11 cellular contexts compared by ENCODE assay signal in the genomic region with DNA sequence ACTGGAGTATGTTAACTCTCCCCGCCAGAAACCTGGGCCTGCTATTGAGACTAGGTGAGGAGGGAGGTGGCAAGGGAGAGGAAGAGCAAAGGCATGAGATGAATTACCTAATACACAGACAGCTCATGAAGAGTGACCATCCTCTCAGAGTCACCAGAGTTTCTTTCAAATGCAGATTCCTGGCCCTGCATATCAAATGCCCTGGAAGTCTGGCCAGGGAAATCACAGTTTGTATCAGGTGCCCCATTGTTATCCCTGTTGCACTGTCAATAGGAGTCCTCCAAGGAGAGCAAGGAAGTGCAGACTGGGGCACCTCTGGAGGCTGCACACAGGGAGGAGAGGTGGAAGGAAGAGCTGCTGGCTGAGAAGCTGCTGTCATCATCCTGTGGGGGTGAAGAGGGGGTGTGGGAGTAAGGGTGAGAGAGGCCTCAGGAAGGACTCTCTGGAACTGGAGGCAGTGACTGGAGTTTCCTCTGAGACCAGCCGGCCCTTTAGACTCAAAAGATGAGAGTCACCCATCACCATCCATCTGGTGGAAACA.
DNase-seq lines count a peak whose midpoint lies in the region; TF ChIP-seq lines count a peak whose summit lies in the region.
"Had no signal": no experiment of that assay in that cellular context is flagged by ENCODE, and none has a peak within 500 bp of the region (broad histone marks: within the 10 kb centered on the region; RNA-seq: fewer than 3 reads in every experiment).

No MANE protein-coding gene starts in this region.

- H3K27me3 ChIP-seq in HUES6 (ENCODE audit: control insufficient read depth, insufficient read depth, low read length) (no peaks in the 10 kb centered on the region), iPS DF 6.9 (ENCODE audit: control insufficient read depth, insufficient read depth, low read length) (no peaks in the 10 kb centered on the region), thyroid gland (no peaks in the 10 kb centered on the region), testis (no peaks in the 10 kb centered on the region)

- TF ChIP-seq POLR2A in thyroid gland (IDR thresholded peaks at IDR 0.05) (no peak), erythroblast (IDR thresholded peaks at IDR 0.05; ENCODE audit: low read length) (no peak), testis (IDR thresholded peaks at IDR 0.05) (no peak)

- peaks cover 31% of the 10 kb centered on the region for H3K4me1 ChIP-seq in HUES6 (ENCODE audit: control insufficient read depth, insufficient read depth, low read length)
- H3K4me1 ChIP-seq in iPS DF 6.9 (ENCODE audit: control insufficient read depth, insufficient read depth, low read length), result peaks cover 7% of the 10 kb centered on the region; the same call in 1 of the 2 replicates
- peaks cover 0 to 14% of the 10 kb centered on the region in 2 donors for H3K4me1 ChIP-seq in thyroid gland
- no peaks in the 10 kb centered on the region for H3K4me1 ChIP-seq in testis

- H3K36me3 ChIP-seq in HUES6 (ENCODE audit: control insufficient read depth, insufficient read depth, low read length) (peaks cover 11% of the 10 kb centered on the region), iPS DF 6.9 (ENCODE audit: control insufficient read depth, insufficient read depth, low read length) (no peaks in the 10 kb centered on the region), thyroid gland (peaks cover 0 to 10% of the 10 kb centered on the region in 2 donors), testis (ENCODE audit: low read depth, missing control alignments) (no peaks in the 10 kb centered on the region)

- peak overlapping the region; percentile 58 for H3K9ac ChIP-seq in HUES6 (ENCODE audit: low read length)

- peak; percentile 94 for DNase-seq in iPS DF 6.9 (ENCODE audit: low read depth, low spot score)
- DNase-seq in thyroid gland, result no peak
- DNase-seq in erythroblast (lab: John Stamatoyannopoulos, UW), result no peak
- DNase-seq in activated naive CD4-positive, alpha-beta T cell (lab: John Stamatoyannopoulos, UW), result no peak
- no peak for DNase-seq in testis
- no peak for DNase-seq in NCI-H1105 (lab: John Stamatoyannopoulos, UW)
- DNase-seq: activated naive CD4-positive, alpha-beta T cell treated with anti-CD3 and anti-CD28 coated beads, Interleukin-2, amount 10 ng/mL, durations not matched to agents 7 days and 5 days; CD8-positive, alpha-beta T cell; MV-4-11 had no signal

- H3K4me3 ChIP-seq in HUES6 (ENCODE audit: low read depth, low read length) (no peak overlapping the region), iPS DF 6.9 (ENCODE audit: low read length) (no peak overlapping the region), thyroid gland (replicated peaks in 1 of 3) (no peak overlapping the region), testis (no peak overlapping the region)

- WGBS in iPS DF 6.9 (ENCODE audit: insufficient coverage, insufficient read length), result no CpG with 5 or more reads among the region's 2 CpGs
- WGBS in thyroid gland, 2 donors, result 80 to 83% methylated on average over 2 of the region's 2 CpGs
- WGBS in testis, 2 donors, result 76 to 84% methylated on average over 2 of the region's 2 CpGs

- TF ChIP-seq CTCF in thyroid gland (IDR thresholded peaks at IDR 0.05), result no peak
- no peak for TF ChIP-seq CTCF in testis (IDR thresholded peaks at IDR 0.05)

- intact Hi-C loops in thyroid gland (cut with DNase I), result no loop called here
- intact Hi-C loops in testis (cut with DNase I; ENCODE audit: low total_unique reads), result no loop called here

- H3K27ac ChIP-seq in HUES6 (ENCODE audit: low read depth, low read length) (peak overlapping the region; percentile 82), angular gyrus (ENCODE audit: low read depth, low read length) (peak overlapping the region; percentile 11), iPS DF 6.9 (ENCODE audit: low read length) (no peak overlapping the region), thyroid gland (peak overlapping the region in 2 of 3 donors; percentile 12 to 13), testis (no peak overlapping the region)

- H3K9me3 ChIP-seq in HUES6 (ENCODE audit: control insufficient read depth, insufficient read depth, low read depth, low read length), result no peaks in the 10 kb centered on the region
- no peaks in the 10 kb centered on the region for H3K9me3 ChIP-seq in iPS DF 6.9 (ENCODE audit: control insufficient read depth, insufficient read depth, low read length)
- no peaks in the 10 kb centered on the region for H3K9me3 ChIP-seq in thyroid gland
- no peaks in the 10 kb centered on the region for H3K9me3 ChIP-seq in testis

Comparison
In these comparisons a context has a peak if more than half of its experiments do, and no peak if none do; other contexts are left out.
1. H3K27ac ChIP-seq: peak in HUES6 (single experiment), angular gyrus (single experiment) and thyroid gland (2 of 3); none in iPS DF 6.9 (single experiment) and testis (0 of 2).